Comparison of ENCODE assay signal across 8 cellular contexts in genomic region chr3:66501483-66502266, GRCh38. TPM values are rescaled to one million over a fixed set of nuclear protein-coding genes. Genes with fewer than 3 reads are reported as not detected.
DNase-seq lines count a peak whose midpoint lies in the region; FAIRE-seq and TF ChIP-seq lines count a peak whose summit lies in the region.

No MANE protein-coding gene starts in this region.

- H3K4me3 Mint-ChIP-seq in nephron: peak overlapping the region; percentile 79 to 88 (median 83)

- DNase-seq in LNCaP clone FGC (ENCODE audit: low read depth) (no peak), OCI-M2 (lab: John Stamatoyannopoulos, UW; ENCODE audit: unreplicated experiment) (no peak), urothelium cell line (ENCODE audit: low spot score) (no peak), 8988T (no peak), SHP77 (lab: John Stamatoyannopoulos, UW) (no peak)

- no peaks in the 10 kb centered on the region for H3K27me3 ChIP-seq in BLaER1
- no peaks in the 10 kb centered on the region for H3K27me3 ChIP-seq in ectodermal cell (ENCODE audit: control insufficient read depth, insufficient read depth, low read length, poor library complexity, severe bottlenecking)

- peaks cover 40% of the 10 kb centered on the region for H3K4me1 ChIP-seq in BLaER1
- H3K4me1 ChIP-seq in ectodermal cell (ENCODE audit: control insufficient read depth, insufficient read depth, low read length): peaks cover 25% of the 10 kb centered on the region

- H3K9ac ChIP-seq in BLaER1: 0 out of 2 replicates have a peak overlapping the region, but pooled peaks have one; percentile 15

- H3K27me3 Mint-ChIP-seq in nephron (ENCODE audit: low read depth): peaks cover 30% of the 10 kb centered on the region

- peaks cover 39% of the 10 kb centered on the region for H4K20me1 ChIP-seq in BLaER1

- 46 to 47% methylated on average over 20 of the region's 20 CpGs for WGBS in ectodermal cell, 2 experiments

- H3K36me3 Mint-ChIP-seq in nephron (ENCODE audit: low read depth): no peaks in the 10 kb centered on the region

- peaks cover 57% of the 10 kb centered on the region for H3K4me1 Mint-ChIP-seq in nephron

- no peak for FAIRE-seq in urothelium cell line (lab: Jason Lieb, UNC)

- no peaks in the 10 kb centered on the region for H3K36me3 ChIP-seq in BLaER1
- no peaks in the 10 kb centered on the region for H3K36me3 ChIP-seq in ectodermal cell (ENCODE audit: control insufficient read depth, insufficient read depth, low read length)

- H3K27ac ChIP-seq in BLaER1 (no peak overlapping the region), ectodermal cell (ENCODE audit: insufficient read depth, low read depth, low read length, poor library complexity, severe bottlenecking) (no peak overlapping the region)

- H3K27ac Mint-ChIP-seq in nephron: peak overlapping the region; percentile 35 to 85 (median 73)

- TF ChIP-seq CTCF in LNCaP clone FGC (IDR thresholded peaks at IDR 0.05; ENCODE audit: control insufficient read depth, extremely low read depth, insufficient read depth) (no peak), nephron (IDR thresholded peaks at IDR 0.05; ENCODE audit: unreplicated experiment in 3 of 3) (no peak)

- peak overlapping the region; percentile 98 for H3K4me3 ChIP-seq in BLaER1
- peak overlapping the region; percentile 51 for H3K4me3 ChIP-seq in LNCaP clone FGC (ENCODE audit: low read depth, low read length)
- peak overlapping the region; percentile 28 for H3K4me3 ChIP-seq in ectodermal cell (ENCODE audit: insufficient read depth, low read depth, low read length)

- H3K9me3 Mint-ChIP-seq in nephron: no peaks in the 10 kb centered on the region

- H3K4me2 ChIP-seq in BLaER1: peak overlapping the region; percentile 78

- H3K9me3 ChIP-seq in BLaER1 (no peaks in the 10 kb centered on the region), ectodermal cell (ENCODE audit: control insufficient read depth, low read length) (no peaks in the 10 kb centered on the region)

RNA-seq across cellular contexts. Expression of gene LRIG1, which starts 0.9 kb away (rescaled TPM):
- 109 TPM for polyA plus RNA-seq in ectodermal cell (2013, experiment 1 of 4)
- 111 TPM for polyA plus RNA-seq in ectodermal cell (2013, experiment 2 of 4)
- 102 TPM for polyA plus RNA-seq in ectodermal cell (2013, experiment 3 of 4)
- polyA plus RNA-seq in ectodermal cell (2013, experiment 4 of 4): 105 TPM

Comparison
In these comparisons a context has a peak if more than half of its experiments do, and no peak if none do; other contexts are left out.
1. H3K4me3 ChIP-seq: peak in every context shown above with its lines; median percentile 98 in BLaER1; 51 in LNCaP clone FGC; 28 in ectodermal cell.